In genomic region chr14:100305446-100306255, GRCh38 we compare ENCODE assay signal across 9 cellular contexts. TPM values are rescaled to one million over a fixed set of nuclear protein-coding genes. Genes with fewer than 3 reads are reported as not detected.
DNase-seq lines count a peak whose midpoint lies in the region; ATAC-seq and TF ChIP-seq lines count a peak whose summit lies in the region.
"Had no signal": no experiment of that assay in that cellular context is flagged by ENCODE, and none has a peak within 500 bp of the region (broad histone marks: within the 10 kb centered on the region; RNA-seq: fewer than 3 reads in every experiment).

No MANE protein-coding gene starts in this region.

- H3K4me2 ChIP-seq in mesendoderm (ENCODE audit: low read length), result peak overlapping the region; percentile 94

- H3K36me3 Mint-ChIP-seq in CD4-positive, CD25-positive, alpha-beta regulatory T cell, result no peaks in the 10 kb centered on the region
- H3K36me3 Mint-ChIP-seq in HFFc6 (ENCODE audit: low read depth), result no peaks in the 10 kb centered on the region
- H3K36me3 Mint-ChIP-seq in dendritic cell treated with granulocyte-macrophage colony-stimulating factor and Interleukin-4, amounts not matched to agents 40 ng/mL and 50 ng/mL, for 4 days (ENCODE audit: low read depth), result peaks cover 18% of the 10 kb centered on the region
- no peaks in the 10 kb centered on the region for H3K36me3 Mint-ChIP-seq in stimulated activated naive CD8-positive, alpha-beta T cell treated with anti-CD3 and anti-CD28 coated beads, Interleukin-15, Interleukin-2, amounts not matched to agents 100 ng/mL and 50 ng/mL, for 24 hours (ENCODE audit: low read depth)

- H2BK120ac ChIP-seq in mesendoderm (ENCODE audit: low read depth, low read length), result peak overlapping the region; percentile 17

- no peak overlapping the region for H3K4me3 ChIP-seq in CD4-positive, CD25-positive, alpha-beta regulatory T cell (ENCODE audit: low read depth, low read length)
- H3K4me3 ChIP-seq in WERI-Rb-1 (ENCODE audit: low read depth, low read length), result peak overlapping the region; percentile 75
- H3K4me3 ChIP-seq in mesendoderm (ENCODE audit: low read length), result peak overlapping the region; percentile 76

- H3K36me3 ChIP-seq in CD4-positive, CD25-positive, alpha-beta regulatory T cell (ENCODE audit: control insufficient read depth, insufficient read depth, low read length), result no peaks in the 10 kb centered on the region
- H3K36me3 ChIP-seq in WERI-Rb-1 (peaks cover 12% of the 10 kb centered on the region), mesendoderm (ENCODE audit: control insufficient read depth, insufficient read depth, low read length) (no peaks in the 10 kb centered on the region)

- ATAC-seq in CD4-positive, CD25-positive, alpha-beta regulatory T cell (ENCODE audit: low read depth in 2 of 2), result peak in 1 of 2 donors; percentile 21

- H3K18ac ChIP-seq in mesendoderm (ENCODE audit: low read length), result peak overlapping the region; percentile 91

- peak overlapping the region; percentile 83 for H3K9ac ChIP-seq in mesendoderm (ENCODE audit: low read length)

- WGBS in mesendoderm (ENCODE audit: extremely low coverage, insufficient coverage, low lambda C conversion rate), result no CpG with 5 or more reads among the region's 80 CpGs

- peaks cover 12% of the 10 kb centered on the region for H3K79me1 ChIP-seq in mesendoderm (ENCODE audit: low read length)

- peak overlapping the region; percentile 92 for H3K4ac ChIP-seq in mesendoderm (ENCODE audit: low read depth, low read length)

- H2BK5ac ChIP-seq in mesendoderm (ENCODE audit: low read length), result peak overlapping the region; percentile 59

- H3K79me2 ChIP-seq in mesendoderm (ENCODE audit: control insufficient read depth, insufficient read depth, low read length), result peaks cover 15% of the 10 kb centered on the region

- peaks cover 23% of the 10 kb centered on the region for H3K4me1 ChIP-seq in CD4-positive, CD25-positive, alpha-beta regulatory T cell (ENCODE audit: control insufficient read depth, insufficient read depth, low read length, poor library complexity, severe bottlenecking)
- H3K4me1 ChIP-seq in mesendoderm (ENCODE audit: control insufficient read depth, low read depth, low read length), result peaks cover 10% of the 10 kb centered on the region

- peak in 2 of 3 donors; percentile 51 to 74 for DNase-seq in CD4-positive, CD25-positive, alpha-beta regulatory T cell
- DNase-seq in HFFc6 (no peak), WERI-Rb-1 (peak; percentile 32), mesendoderm (peak; percentile 42), NCI-H1436 (lab: John Stamatoyannopoulos, UW) (no peak), NCI-H510A (lab: John Stamatoyannopoulos, UW) (no peak)

- no peaks in the 10 kb centered on the region for H3K9me3 Mint-ChIP-seq in CD4-positive, CD25-positive, alpha-beta regulatory T cell
- H3K9me3 Mint-ChIP-seq in HFFc6, result no peaks in the 10 kb centered on the region
- H3K9me3 Mint-ChIP-seq in dendritic cell treated with granulocyte-macrophage colony-stimulating factor and Interleukin-4, amounts not matched to agents 40 ng/mL and 50 ng/mL, for 4 days, result no peaks in the 10 kb centered on the region
- H3K9me3 Mint-ChIP-seq in stimulated activated naive CD8-positive, alpha-beta T cell treated with anti-CD3 and anti-CD28 coated beads, Interleukin-15, Interleukin-2, amounts not matched to agents 100 ng/mL and 50 ng/mL, for 24 hours, result no peaks in the 10 kb centered on the region

- H3K23ac ChIP-seq in mesendoderm (ENCODE audit: low read length), result peak overlapping the region; percentile 80

- no peak overlapping the region for H2AK5ac ChIP-seq in mesendoderm (ENCODE audit: low read length)

- intact Hi-C loops in dendritic cell treated with granulocyte-macrophage colony-stimulating factor and Interleukin-4, amounts not matched to agents 40 ng/mL and 50 ng/mL, for 4 days (cut with micrococcal nuclease), result loop anchor here (1.0 to 5.0 kb wide), 2 partner anchors 37 to 71 kb away; partner anchors contain the start of gene WDR25

- peak overlapping the region; percentile 82 to 97 (median 86) for H3K4me3 Mint-ChIP-seq in CD4-positive, CD25-positive, alpha-beta regulatory T cell
- peak overlapping the region; percentile 85 for H3K4me3 Mint-ChIP-seq in HFFc6
- peak overlapping the region; percentile 86 for H3K4me3 Mint-ChIP-seq in dendritic cell treated with granulocyte-macrophage colony-stimulating factor and Interleukin-4, amounts not matched to agents 40 ng/mL and 50 ng/mL, for 4 days
- peak overlapping the region; percentile 74 for H3K4me3 Mint-ChIP-seq in stimulated activated naive CD8-positive, alpha-beta T cell treated with anti-CD3 and anti-CD28 coated beads, Interleukin-15, Interleukin-2, amounts not matched to agents 100 ng/mL and 50 ng/mL, for 24 hours

- H3K56ac ChIP-seq in mesendoderm (ENCODE audit: low read length), result peak overlapping the region; percentile 93

- no peak for TF ChIP-seq CTCF in HFFc6 (IDR thresholded peaks at IDR 0.05)
- no peak for TF ChIP-seq CTCF in WERI-Rb-1 (IDR thresholded peaks at IDR 0.05; ENCODE audit: low read depth, low read length)

- H4K5ac ChIP-seq in mesendoderm (ENCODE audit: low read length), result no peak overlapping the region

- H4K8ac ChIP-seq in mesendoderm (ENCODE audit: low read depth, low read length), result no peak overlapping the region

- no peaks in the 10 kb centered on the region for H3K27me3 ChIP-seq in CD4-positive, CD25-positive, alpha-beta regulatory T cell (ENCODE audit: control insufficient read depth, insufficient read depth, low read length)
- H3K27me3 ChIP-seq in WERI-Rb-1 (ENCODE audit: insufficient read depth, low read depth, severe bottlenecking) (no peaks in the 10 kb centered on the region), mesendoderm (ENCODE audit: insufficient read depth, low read length, poor library complexity) (no peaks in the 10 kb centered on the region)

- H2BK15ac ChIP-seq in mesendoderm (replicated peaks; ENCODE audit: low read depth), result no peak overlapping the region

- peak overlapping the region; percentile 33 for H3K27ac ChIP-seq in CD4-positive, CD25-positive, alpha-beta regulatory T cell (ENCODE audit: insufficient read depth, low read length, poor library complexity, severe bottlenecking)
- H3K27ac ChIP-seq in WERI-Rb-1 (peak overlapping the region; percentile 80), mesendoderm (ENCODE audit: low read depth, low read length) (peak overlapping the region; percentile 83)

- H3K27ac Mint-ChIP-seq in CD4-positive, CD25-positive, alpha-beta regulatory T cell, result no peak overlapping the region
- no peak overlapping the region for H3K27ac Mint-ChIP-seq in HFFc6
- peak overlapping the region; percentile 92 for H3K27ac Mint-ChIP-seq in dendritic cell treated with granulocyte-macrophage colony-stimulating factor and Interleukin-4, amounts not matched to agents 40 ng/mL and 50 ng/mL, for 4 days
- H3K27ac Mint-ChIP-seq in stimulated activated naive CD8-positive, alpha-beta T cell treated with anti-CD3 and anti-CD28 coated beads, Interleukin-15, Interleukin-2, amounts not matched to agents 100 ng/mL and 50 ng/mL, for 24 hours, result no peak overlapping the region

- H3K4me1 Mint-ChIP-seq in CD4-positive, CD25-positive, alpha-beta regulatory T cell, result peaks cover 0 to 15% (median 7%) of the 10 kb centered on the region in 4 donors
- H3K4me1 Mint-ChIP-seq in HFFc6 (ENCODE audit: low read depth), result peaks cover 19% of the 10 kb centered on the region
- peaks cover 65% of the 10 kb centered on the region for H3K4me1 Mint-ChIP-seq in dendritic cell treated with granulocyte-macrophage colony-stimulating factor and Interleukin-4, amounts not matched to agents 40 ng/mL and 50 ng/mL, for 4 days (ENCODE audit: low read depth)
- H3K4me1 Mint-ChIP-seq in stimulated activated naive CD8-positive, alpha-beta T cell treated with anti-CD3 and anti-CD28 coated beads, Interleukin-15, Interleukin-2, amounts not matched to agents 100 ng/mL and 50 ng/mL, for 24 hours (ENCODE audit: low read depth), result peaks cover 8% of the 10 kb centered on the region

- H3K9me3 ChIP-seq in CD4-positive, CD25-positive, alpha-beta regulatory T cell (ENCODE audit: control insufficient read depth in 2 of 2, low read length in 2 of 2), result no peaks in the 10 kb centered on the region
- H3K9me3 ChIP-seq in WERI-Rb-1 (ENCODE audit: severe bottlenecking), result no peaks in the 10 kb centered on the region

- peaks cover 33% of the 10 kb centered on the region for H3K27me3 Mint-ChIP-seq in CD4-positive, CD25-positive, alpha-beta regulatory T cell
- peaks cover 10% of the 10 kb centered on the region for H3K27me3 Mint-ChIP-seq in HFFc6 (ENCODE audit: insufficient read depth)
- peaks cover 3% of the 10 kb centered on the region for H3K27me3 Mint-ChIP-seq in dendritic cell treated with granulocyte-macrophage colony-stimulating factor and Interleukin-4, amounts not matched to agents 40 ng/mL and 50 ng/mL, for 4 days
- H3K27me3 Mint-ChIP-seq in stimulated activated naive CD8-positive, alpha-beta T cell treated with anti-CD3 and anti-CD28 coated beads, Interleukin-15, Interleukin-2, amounts not matched to agents 100 ng/mL and 50 ng/mL, for 24 hours, result peaks cover 5% of the 10 kb centered on the region

RNA-seq across cellular contexts. Expression of gene SLC25A29, which starts 0.6 kb away (rescaled TPM):
- total RNA-seq in CD4-positive, CD25-positive, alpha-beta regulatory T cell, result 5.3 TPM
- polyA plus RNA-seq in CD4-positive, CD25-positive, alpha-beta regulatory T cell, result 1 to 10 TPM in 3 of 4 donors, under 1 TPM in 1; 0.69 to 7.9 (median 1.8) TPM
- total RNA-seq in HFFc6 (2021; fragmentation: NEBNext Ultra II Directional; extraction: Animal tissue kit (Norgen Biotek cat#: 25700)), result 1 to 10 TPM; 6.5 to 8.6 (median 7.7) TPM
- polyA plus RNA-seq in mesendoderm (2013, experiment 1 of 2), result 29.6 TPM
- 31.1 TPM for polyA plus RNA-seq in mesendoderm (2013, experiment 2 of 2)

RNA-seq across cellular contexts. Expression of gene SLC25A47, which starts 17.5 kb away (rescaled TPM):
- not detected for total RNA-seq in CD4-positive, CD25-positive, alpha-beta regulatory T cell
- not detected for polyA plus RNA-seq in CD4-positive, CD25-positive, alpha-beta regulatory T cell
- total RNA-seq in HFFc6 (2021; fragmentation: NEBNext Ultra II Directional; extraction: Animal tissue kit (Norgen Biotek cat#: 25700)), result not detected
- polyA plus RNA-seq in mesendoderm (2013, experiment 1 of 2), result not detected
- polyA plus RNA-seq in mesendoderm (2013, experiment 2 of 2), result not detected
- total RNA-seq: M059J had no signal

Comparison
In these comparisons a context has a peak if more than half of its experiments do, and no peak if none do; other contexts are left out.
1. DNase-seq: peak in CD4-positive, CD25-positive, alpha-beta regulatory T cell (2 of 3), WERI-Rb-1 (single experiment) and mesendoderm (single experiment); none in HFFc6 (single experiment), NCI-H1436 (single experiment) and NCI-H510A (single experiment).
2. H3K27ac ChIP-seq: peak in every context shown above with its lines; median percentile 83 in mesendoderm; 80 in WERI-Rb-1; 33 in CD4-positive, CD25-positive, alpha-beta regulatory T cell.
3. Peak in every context shown above with its lines, with median percentiles within 50 percentile points of each other: H3K4me3 Mint-ChIP-seq.